9 cellular contexts compared by ENCODE assay signal in the genomic region with DNA sequence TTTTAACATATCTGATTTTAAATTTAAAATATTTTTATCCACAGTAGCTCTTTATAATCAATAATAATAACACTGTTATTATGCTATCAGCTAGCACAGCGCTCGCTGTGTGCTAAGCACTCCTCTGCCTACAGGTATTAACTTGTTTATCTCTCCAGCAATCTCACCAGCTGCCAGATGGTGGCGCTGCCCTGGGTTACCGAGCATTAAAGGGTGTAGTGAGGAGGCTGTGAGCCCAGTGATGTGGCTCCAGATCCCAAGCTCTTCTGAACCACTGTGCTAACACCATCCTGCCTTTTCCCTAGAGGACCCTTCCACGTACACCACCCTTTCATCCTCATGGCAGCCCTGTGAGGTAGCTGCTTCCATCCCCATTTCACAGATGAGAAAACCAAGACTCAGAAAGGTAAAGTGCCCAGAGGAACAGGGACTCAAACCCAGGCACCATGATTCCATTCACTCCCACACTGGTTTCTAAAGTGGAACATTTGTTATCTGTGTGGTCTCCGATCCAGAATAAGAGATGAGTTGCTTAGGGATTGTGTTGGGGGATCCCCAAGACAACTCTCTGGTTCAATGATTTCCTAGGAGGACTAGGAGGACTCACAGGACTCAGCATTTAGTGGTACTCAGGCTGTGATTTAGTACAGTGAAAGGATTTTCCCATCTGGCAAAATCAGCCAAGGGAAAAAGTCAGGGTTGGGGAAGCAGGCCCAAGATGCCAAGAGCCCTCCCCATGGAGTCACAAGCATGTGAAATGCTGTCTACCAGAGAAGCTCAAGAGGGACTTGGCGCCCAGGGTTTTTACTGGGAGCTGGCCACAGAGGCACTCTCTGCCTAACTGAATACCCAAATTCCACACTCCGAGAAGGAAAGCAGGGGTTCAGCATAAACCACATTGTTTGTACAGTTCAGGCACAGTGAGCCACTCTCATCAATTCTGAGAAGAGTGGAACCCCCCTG. TPM values are rescaled to one million over a fixed set of nuclear protein-coding genes. Genes with fewer than 3 reads are reported as not detected.
DNase-seq lines count a peak whose midpoint lies in the region; ATAC-seq, FAIRE-seq and TF ChIP-seq lines count a peak whose summit lies in the region.
"Had no signal": no experiment of that assay in that cellular context is flagged by ENCODE, and none has a peak within 500 bp of the region (broad histone marks: within the 10 kb centered on the region; RNA-seq: fewer than 3 reads in every experiment).

No MANE protein-coding gene starts in this region.

- H3K18ac ChIP-seq in trophoblast cell (ENCODE audit: low read length) = no peak overlapping the region

- no CpG with 5 or more reads among the region's 8 CpGs for WGBS in trophoblast cell (ENCODE audit: extremely low coverage, insufficient coverage, insufficient read length)
- 60% methylated on average over 6 of the region's 8 CpGs for WGBS in esophagus muscularis mucosa

- peaks cover 8% of the 10 kb centered on the region for H3K4me1 Mint-ChIP-seq in Caco-2 (ENCODE audit: low read depth, unreplicated experiment)

- H4K12ac ChIP-seq in trophoblast cell (ENCODE audit: low read depth, low read length) = no peak overlapping the region

- TF ChIP-seq EP300 in esophagus muscularis mucosa (IDR thresholded peaks at IDR 0.05) = no peak

- no peaks in the 10 kb centered on the region for H3K9me3 Mint-ChIP-seq in Caco-2 (ENCODE audit: unreplicated experiment)

- H3K9me3 ChIP-seq in Caco-2 (no peaks in the 10 kb centered on the region), trophoblast cell (ENCODE audit: insufficient read depth, low read depth, low read length) (no peaks in the 10 kb centered on the region), esophagus muscularis mucosa (no peaks in the 10 kb centered on the region)

- no peak overlapping the region for H3K23ac ChIP-seq in trophoblast cell (ENCODE audit: low read length)

- POLR2A ChIA-PET in Caco-2 (lab: Charles Lee) = no interaction called here

- no peak overlapping the region for H4K91ac ChIP-seq in trophoblast cell (ENCODE audit: low read depth, low read length)

- no peak overlapping the region for H2AK5ac ChIP-seq in trophoblast cell (ENCODE audit: low read length)

- peaks cover under 1% of the 10 kb centered on the region for H3K79me1 ChIP-seq in trophoblast cell (ENCODE audit: low read length)

- no TSS peak for BruUV-seq in Caco-2 (replicated peaks; lab: Mats Ljungman, UMichigan)

- FAIRE-seq in bronchial epithelial cell (lab: Jason Lieb, UNC) = no peak
- FAIRE-seq: endometrium had no signal

- no peak overlapping the region for H3K14ac ChIP-seq in trophoblast cell (ENCODE audit: low read length)

- H3K36me3 Mint-ChIP-seq in Caco-2 (ENCODE audit: insufficient read depth, unreplicated experiment) = no peaks in the 10 kb centered on the region

- no peak overlapping the region for H2BK5ac ChIP-seq in trophoblast cell (ENCODE audit: low read depth, low read length, poor library complexity)

- no peak overlapping the region for H2BK120ac ChIP-seq in trophoblast cell (ENCODE audit: insufficient read depth, low read length, poor library complexity)

- peak; percentile 43 to 50 for TF ChIP-seq CTCF in Caco-2 (IDR thresholded peaks at IDR 0.05; ENCODE audit: insufficient read depth in 1 of 2, low read depth in 1 of 2, low read length in 1 of 2, severe bottlenecking in 1 of 2, unreplicated experiment in 1 of 2)
- peak; percentile 63 for TF ChIP-seq CTCF in bronchial epithelial cell (IDR thresholded peaks at IDR 0.05; ENCODE audit: insufficient read depth, low read length, severe bottlenecking)
- peak in 1 of 3 experiments; percentile 24 for TF ChIP-seq CTCF in esophagus muscularis mucosa (IDR thresholded peaks at IDR 0.05)

- CTCF ChIA-PET in Caco-2 (lab: Charles Lee) = interaction anchor here (1.1 to 1.4 kb wide), 3 partner anchors 13 to 47 kb away, joined by 3 read pairs; no protein-coding TSS in a partner anchor

- no peaks in the 10 kb centered on the region for H3K27me3 ChIP-seq in Caco-2 (replicated peaks; ENCODE audit: control insufficient read depth, insufficient read depth, low read length)
- H3K27me3 ChIP-seq in bronchial epithelial cell (ENCODE audit: control insufficient read depth, insufficient read depth, low read length) = peaks cover 3% of the 10 kb centered on the region
- no peaks in the 10 kb centered on the region for H3K27me3 ChIP-seq in trophoblast cell (ENCODE audit: insufficient read depth, low read length)
- peaks cover 0 to 33% (median 0%) of the 10 kb centered on the region in 4 donors for H3K27me3 ChIP-seq in esophagus muscularis mucosa

- peaks cover 8% of the 10 kb centered on the region for H3K4me1 ChIP-seq in Caco-2
- H3K4me1 ChIP-seq in trophoblast cell (ENCODE audit: control insufficient read depth in 1 of 2, insufficient read depth in 2 of 2, low read length in 2 of 2) = peaks cover 5 to 12% of the 10 kb centered on the region in 2 experiments
- H3K4me1 ChIP-seq in esophagus muscularis mucosa = no peaks in the 10 kb centered on the region

- DNase-seq in Caco-2 (peak; percentile 48 to 56), NCI-H774 (lab: John Stamatoyannopoulos, UW) (peak; percentile 31), bronchial epithelial cell (ENCODE audit: low read depth) (peak; percentile 34), trophoblast cell (peak; percentile 40 to 70), esophagus muscularis mucosa (ENCODE audit: extremely low spot score) (no peak), GDM1 (lab: John Stamatoyannopoulos, UW) (no peak), NCI-H510A (lab: John Stamatoyannopoulos, UW) (no peak)

- no peak overlapping the region for H3K27ac ChIP-seq in trophoblast cell (ENCODE audit: low read depth, low read length)
- H3K27ac ChIP-seq in esophagus muscularis mucosa (replicated peaks in 1 of 4) = no peak overlapping the region

- H3K27ac Mint-ChIP-seq in Caco-2 (ENCODE audit: unreplicated experiment) = no peak overlapping the region

- no peak overlapping the region for H3K4ac ChIP-seq in trophoblast cell (ENCODE audit: low read depth, low read length)

- H3K27me3 Mint-ChIP-seq in Caco-2 (ENCODE audit: insufficient read depth, unreplicated experiment) = no peaks in the 10 kb centered on the region

- H3K36me3 ChIP-seq in Caco-2 (ENCODE audit: control insufficient read depth, insufficient read depth, low read length) (no peaks in the 10 kb centered on the region), bronchial epithelial cell (ENCODE audit: control insufficient read depth, insufficient read depth, low read length) (no peaks in the 10 kb centered on the region), trophoblast cell (ENCODE audit: control insufficient read depth in 1 of 2, insufficient read depth in 2 of 2, low read length in 2 of 2) (no peaks in the 10 kb centered on the region), esophagus muscularis mucosa (no peaks in the 10 kb centered on the region)

- H3K4me2 ChIP-seq in trophoblast cell (ENCODE audit: low read length) = no peak overlapping the region

- H3K9ac ChIP-seq in trophoblast cell (ENCODE audit: low read length) = no peak overlapping the region

- H3K4me3 Mint-ChIP-seq in Caco-2 (ENCODE audit: unreplicated experiment) = no peak overlapping the region

- ATAC-seq in GM19351 (IDR thresholded peaks at IDR 0.05; ENCODE audit: unreplicated experiment) = peak; percentile 81

- no peak for TF ChIP-seq POLR2A in esophagus muscularis mucosa (IDR thresholded peaks at IDR 0.05; ENCODE audit: low read depth)

- H3K4me3 ChIP-seq in Caco-2 (ENCODE audit: low read depth, low read length) (no peak overlapping the region), bronchial epithelial cell (ENCODE audit: low read depth, low read length) (no peak overlapping the region), trophoblast cell (ENCODE audit: low read depth, low read length) (no peak overlapping the region), esophagus muscularis mucosa (no peak overlapping the region)

- no peak overlapping the region for H4K8ac ChIP-seq in trophoblast cell (ENCODE audit: low read depth, low read length)

- no peak overlapping the region for H2BK12ac ChIP-seq in trophoblast cell (ENCODE audit: low read length)

- no peak overlapping the region for H2AFZ ChIP-seq in trophoblast cell (ENCODE audit: insufficient read depth, low read length, poor library complexity)

- H3K79me2 ChIP-seq in trophoblast cell (ENCODE audit: control insufficient read depth, insufficient read depth, low read length, poor library complexity) = no peaks in the 10 kb centered on the region

- intact Hi-C loops in Caco-2 (cut with micrococcal nuclease; ENCODE audit: unreplicated experiment) (no loop called here), esophagus muscularis mucosa (cut with DNase I) (no loop called here)

RNA-seq across cellular contexts. Expression of a gene that starts 7.0 kb away (rescaled TPM):
- total RNA-seq in Caco-2 (2022) (1.3 and 1.6 TPM in 2 replicates), bronchial epithelial cell (not detected in 2 replicates), esophagus muscularis mucosa (1 to 10 TPM in 2 of 4 donors, under 1 TPM in 2; 0.78 to 3.7 (median 1.5) TPM)
- 12.2 and 15.6 TPM in 2 replicates for polyA plus RNA-seq in trophoblast cell (2013)

RNA-seq across cellular contexts. Expression of a gene that starts 24.8 kb away (rescaled TPM):
- total RNA-seq in Caco-2 (2022) (35.7 and 38.3 TPM in 2 replicates), bronchial epithelial cell (4.6 and 11.1 TPM in 2 replicates), esophagus muscularis mucosa (100 to 1,000 TPM; 253 to 364 (median 272) TPM)
- polyA plus RNA-seq in trophoblast cell (2013) = 9.2 and 9.6 TPM in 2 replicates

Comparison
In these comparisons a context has a peak if more than half of its experiments do, and no peak if none do; other contexts are left out.
1. DNase-seq: peak in Caco-2 (2 of 2), NCI-H774 (single experiment), bronchial epithelial cell (single experiment) and trophoblast cell (2 of 2); none in esophagus muscularis mucosa (single experiment), GDM1 (single experiment) and NCI-H510A (single experiment).